ENCODE assay signal across 11 cellular contexts in genomic region chr3:89114841-89115223, GRCh38. TPM values are rescaled to one million over a fixed set of nuclear protein-coding genes. Genes with fewer than 3 reads are reported as not detected.
A peak's percentile ranks its signal among the peaks of the same experiment; 100 is the strongest.
DNase-seq lines count a peak whose midpoint lies in the region; ATAC-seq and TF ChIP-seq lines count a peak whose summit lies in the region.
"Had no signal": no experiment of that assay in that cellular context is flagged by ENCODE, and none has a peak within 500 bp of the region (broad histone marks: within the 10 kb centered on the region; RNA-seq: fewer than 3 reads in every experiment).

No MANE protein-coding gene starts in this region.

- H3K9me3 ChIP-seq in PC-3 (ENCODE audit: low read length) (no peaks in the 10 kb centered on the region), psoas muscle (no peaks in the 10 kb centered on the region)

- H3K4me1 ChIP-seq in PC-3 (ENCODE audit: insufficient read depth, low read length): no peaks in the 10 kb centered on the region
- no peaks in the 10 kb centered on the region for H3K4me1 ChIP-seq in psoas muscle

- peak overlapping the region; percentile 71 for H3K4me3 Mint-ChIP-seq in Calu3 (ENCODE audit: low read depth, unreplicated experiment)
- H3K4me3 Mint-ChIP-seq: activated naive CD4-positive, alpha-beta T cell treated with anti-CD3 and anti-CD28 coated beads, Interleukin-2, amount 10 ng/mL, durations not matched to agents 7 days and 5 days had no signal

- H3K27me3 ChIP-seq in PC-3 (ENCODE audit: low read length) (peaks cover 43% of the 10 kb centered on the region), psoas muscle (ENCODE audit: insufficient read depth in 3 of 3, low read length in 2 of 3) (peaks cover 0 to 5% (median 0%) of the 10 kb centered on the region in 3 donors)

- H3K4me2 ChIP-seq in PC-3 (ENCODE audit: low read length): peak overlapping the region; percentile 88

- H3K27me3 Mint-ChIP-seq in Calu3 (ENCODE audit: unreplicated experiment): no peaks in the 10 kb centered on the region

- H3K36me3 ChIP-seq in PC-3 (ENCODE audit: low read depth, low read length): no peaks in the 10 kb centered on the region
- H3K36me3 ChIP-seq in psoas muscle (ENCODE audit: insufficient read depth in 1 of 2, low read depth in 1 of 2): no peaks in the 10 kb centered on the region

- H3K79me2 ChIP-seq in PC-3 (ENCODE audit: low read length): no peaks in the 10 kb centered on the region

- H3K36me3 Mint-ChIP-seq in Calu3 (ENCODE audit: insufficient read depth, unreplicated experiment): peaks cover 16% of the 10 kb centered on the region
- H3K36me3 Mint-ChIP-seq: activated naive CD4-positive, alpha-beta T cell treated with anti-CD3 and anti-CD28 coated beads, Interleukin-2, amount 10 ng/mL, durations not matched to agents 7 days and 5 days had no signal

- TF ChIP-seq CTCF in Calu3 (IDR thresholded peaks at IDR 0.05; ENCODE audit: unreplicated experiment) (no peak), PC-3 (conservative IDR thresholded peaks at IDR 0.05; ENCODE audit: low read depth, low read length) (peak; percentile 24; the same call in 1 of the 2 replicates), foreskin fibroblast (IDR thresholded peaks at IDR 0.05; ENCODE audit: low read depth, low read length) (no peak), psoas muscle (IDR thresholded peaks at IDR 0.05) (no peak)

- H4K20me1 ChIP-seq in PC-3 (ENCODE audit: low read length): no peaks in the 10 kb centered on the region

- H2AFZ ChIP-seq in PC-3 (ENCODE audit: low read length): peak overlapping the region; percentile 81; the same call in 1 of the 2 replicates

- H3K9ac ChIP-seq in PC-3 (ENCODE audit: low read length): no peak overlapping the region

- no peaks in the 10 kb centered on the region for H3K9me2 ChIP-seq in PC-3 (replicated peaks; ENCODE audit: low read length)

- H3K27ac Mint-ChIP-seq in Calu3 (ENCODE audit: unreplicated experiment): peak overlapping the region; percentile 83
- H3K27ac Mint-ChIP-seq: activated naive CD4-positive, alpha-beta T cell treated with anti-CD3 and anti-CD28 coated beads, Interleukin-2, amount 10 ng/mL, durations not matched to agents 7 days and 5 days had no signal

- ATAC-seq in PC-3 (no peak; the same call in 1 of the 2 replicates), psoas muscle (peak in 1 of 4 donors; percentile 53)
- no peak for ATAC-seq in stimulated activated naive CD8-positive, alpha-beta T cell treated with anti-CD3 and anti-CD28 coated beads, Interleukin-15, Interleukin-2, amounts not matched to agents 100 U/mL and 50 U/mL, for 24 hours

- H3K9me3 Mint-ChIP-seq in Calu3 (ENCODE audit: low read depth, unreplicated experiment): no peaks in the 10 kb centered on the region
- H3K9me3 Mint-ChIP-seq: activated naive CD4-positive, alpha-beta T cell treated with anti-CD3 and anti-CD28 coated beads, Interleukin-2, amount 10 ng/mL, durations not matched to agents 7 days and 5 days had no signal

- intact Hi-C loops in Calu3 (cut with micrococcal nuclease; ENCODE audit: unreplicated experiment): no loop called here
- intact Hi-C loops in PC-3 (cut with micrococcal nuclease): loop anchor here (5.0 to 10.0 kb wide), 3 partner anchors 737 to 980 kb away; no protein-coding TSS in a partner anchor
- intact Hi-C loops in psoas muscle (cut with DNase I): no loop called here

- DNase-seq in Calu3 (peak; percentile 24), PC-3 (no peak), foreskin fibroblast (no peak), psoas muscle (no peak), DMS79 treated with DMSO at 0.1 percent for 48 hours (lab: John Stamatoyannopoulos, UW) (no peak), HT-29 (ENCODE audit: low spot score) (no peak)
- no peak for DNase-seq in stimulated activated naive CD8-positive, alpha-beta T cell treated with anti-CD3 and anti-CD28 coated beads, Interleukin-15, Interleukin-2, amounts not matched to agents 100 U/mL and 50 U/mL, for 24 hours
- DNase-seq in activated CD8-positive, alpha-beta memory T cell treated with anti-CD3 and anti-CD28 coated beads, Interleukin-2, amount 50 U/mL, for 48 hours: no peak
- DNase-seq: KG1 had no signal

- no peaks in the 10 kb centered on the region for H3F3A ChIP-seq in PC-3 (ENCODE audit: low read length, unreplicated experiment)

- no TSS peak for BruUV-seq in Calu3 (replicated peaks; lab: Mats Ljungman, UMichigan)
- BruUV-seq in PC-3 (replicated peaks; lab: Mats Ljungman, UMichigan): no TSS peak

- CTCF ChIA-PET in Calu3 (lab: Charles Lee): no interaction called here
- CTCF ChIA-PET in PC-3 (lab: Charles Lee): no interaction called here

- POLR2A ChIA-PET in PC-3 (lab: Charles Lee; ENCODE audit: unreplicated experiment): no interaction called here

- H3K4me3 ChIP-seq in PC-3 (ENCODE audit: low read length) (peak overlapping the region; percentile 66), foreskin fibroblast (ENCODE audit: low read depth in 1 of 2, low read length in 2 of 2) (peak overlapping the region; percentile 54 to 61), psoas muscle (peak overlapping the region; percentile 59)

- 18 to 25% (median 23%) methylated on average over 13 of the region's 13 CpGs for WGBS in psoas muscle, 3 donors

- H3K4me1 Mint-ChIP-seq in Calu3 (ENCODE audit: low read depth, unreplicated experiment): peaks cover 8% of the 10 kb centered on the region

- H3K27ac ChIP-seq in PC-3 (ENCODE audit: low read length) (no peak overlapping the region), psoas muscle (no peak overlapping the region)

RNA-seq across cellular contexts. Expression of gene EPHA3, which starts 7.4 kb away (rescaled TPM):
- total RNA-seq in Calu3 (2022) (28.8 and 31.6 TPM in 2 replicates), PC-3 (2014; rRNA removed) (0.33 TPM in 1 of 2 replicates, not detected in the other), psoas muscle (1 to 10 TPM in 2 of 4 donors, under 1 TPM in 2; 0.40 to 2.4 (median 1.1) TPM)
- polyA plus RNA-seq in psoas muscle: under 1 TPM; 0.12 to 0.64 (median 0.20) TPM
- not detected in 2 replicates for total RNA-seq in HT-29 (2014; rRNA removed; shearing (Covaris generic))
- total RNA-seq: T-helper 1 cell treated with Interleukin-12 subunit alpha and Interleukin-12 subunit beta and Interleukin-4 antibody, amounts not matched to agents 30 ng/mL and 1 ng/mL, for 36 hours had no signal
